ENCODE assay signal across 22 cellular contexts in the genomic region with DNA sequence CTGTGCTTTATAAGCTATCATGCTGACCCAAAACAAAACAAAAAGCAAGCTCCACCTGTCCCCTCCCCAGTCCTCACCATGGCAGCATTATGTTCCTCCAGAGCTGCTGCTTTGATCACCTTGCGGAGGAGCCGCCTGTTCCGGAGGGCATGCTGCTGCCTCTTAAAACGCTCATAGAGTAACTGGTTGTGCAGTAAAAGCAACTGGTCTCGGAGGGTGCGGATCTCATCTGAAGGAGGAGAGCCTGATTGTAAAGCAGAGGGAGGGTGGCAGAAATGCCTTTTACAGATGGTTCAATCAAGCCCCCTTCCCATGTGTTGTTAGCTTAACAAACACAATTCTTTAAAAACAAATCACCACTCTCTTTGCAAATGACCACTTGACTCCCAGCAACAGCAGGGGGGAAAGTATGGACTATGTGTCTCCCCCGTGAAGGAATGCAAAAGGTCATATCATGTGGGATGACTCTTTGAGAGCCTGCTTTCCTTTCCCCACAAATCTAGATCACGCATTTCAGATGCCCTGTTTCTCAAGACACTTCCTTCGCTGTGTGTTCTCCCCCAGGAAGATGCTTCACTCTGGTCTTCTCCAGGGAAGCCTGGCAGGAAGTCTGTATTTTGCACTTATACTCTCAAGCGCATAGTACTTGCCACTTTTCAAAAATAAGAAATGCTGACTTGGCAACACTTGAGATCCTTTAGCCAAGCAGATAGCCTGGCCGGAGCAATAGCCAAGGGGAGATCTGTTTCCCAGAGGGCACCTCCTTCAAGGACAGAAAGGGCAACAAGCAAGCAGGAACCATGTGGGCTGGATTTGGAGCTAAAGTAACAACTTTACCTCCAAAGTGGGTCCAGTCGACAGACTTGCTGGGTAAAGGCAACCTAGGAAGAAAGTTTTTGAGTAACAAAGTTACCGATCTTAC. TPM values are rescaled to one million over a fixed set of nuclear protein-coding genes. Genes with fewer than 3 reads are reported as not detected.
DNase-seq lines count a peak whose midpoint lies in the region; ATAC-seq, FAIRE-seq and TF ChIP-seq lines count a peak whose summit lies in the region.
"Had no signal": no experiment of that assay in that cellular context is flagged by ENCODE, and none has a peak within 500 bp of the region (broad histone marks: within the 10 kb centered on the region; RNA-seq: fewer than 3 reads in every experiment).

No MANE protein-coding gene starts in this region.

- DNase-seq in A549 (ENCODE audit: low read depth in 1 of 2, low spot score in 1 of 2) (no peak), choroid plexus epithelial cell (ENCODE audit: low read depth) (peak; percentile 74), neural progenitor cell (ENCODE audit: low spot score) (no peak), activated gamma-delta T cell (lab: John Stamatoyannopoulos, UW) (no peak)
- DNase-seq: CD4-positive, alpha-beta T cell; DMS153; HFFc6; KBM-7; NCI-H1105; NCI-H1694; NCI-H2081 treated with DMSO at 0.1 percent for 48 hours; Right ventricle myocardium superior had no signal

- no peak overlapping the region for H3K27ac ChIP-seq in A549
- H3K27ac ChIP-seq in HUES6 (ENCODE audit: low read depth, low read length): no peak overlapping the region
- H3K27ac ChIP-seq in neural progenitor cell: no peak overlapping the region
- H3K27ac ChIP-seq: HL-60, SK-N-MC had no signal

- H3K9me3 ChIP-seq in A549 (no peaks in the 10 kb centered on the region), HUES6 (ENCODE audit: control insufficient read depth, insufficient read depth, low read depth, low read length) (no peaks in the 10 kb centered on the region), neural progenitor cell (ENCODE audit: low read depth) (no peaks in the 10 kb centered on the region)

- no peak overlapping the region for H3K4me3 Mint-ChIP-seq in neural progenitor cell
- H3K4me3 Mint-ChIP-seq: CD4-positive, alpha-beta T cell; HFFc6 had no signal

- ATAC-seq in A549 (no peak), GM21526 (IDR thresholded peaks at IDR 0.05; ENCODE audit: low FRiP score, unreplicated experiment) (no peak), GM19395 (IDR thresholded peaks at IDR 0.05; ENCODE audit: unreplicated experiment) (no peak)
- ATAC-seq: GM12878 had no signal

- peak overlapping the region; percentile 25 for H3K9ac ChIP-seq in HUES6 (ENCODE audit: low read length)
- H3K9ac ChIP-seq in neural progenitor cell: no peak overlapping the region

- TF ChIP-seq RAD21 in A549 (conservative IDR thresholded peaks at IDR 0.05 in 1 of 2, IDR thresholded peaks at IDR 0.05 in 1 of 2): no peak

- no peak for TF ChIP-seq CTCF in A549 (IDR thresholded peaks at IDR 0.05)
- TF ChIP-seq CTCF in choroid plexus epithelial cell (conservative IDR thresholded peaks at IDR 0.05; ENCODE audit: low read depth, low read length): no peak
- TF ChIP-seq CTCF in neural progenitor cell (IDR thresholded peaks at IDR 0.05): no peak

- H3K27me3 Mint-ChIP-seq in neural progenitor cell (ENCODE audit: insufficient read depth, low read depth): no peaks in the 10 kb centered on the region
- H3K27me3 Mint-ChIP-seq: CD4-positive, alpha-beta T cell had no signal

- no peak overlapping the region for H2AFZ ChIP-seq in neural progenitor cell (replicated peaks)

- H3K4me3 ChIP-seq in A549 (no peak overlapping the region), HUES6 (ENCODE audit: low read depth, low read length) (no peak overlapping the region), choroid plexus epithelial cell (ENCODE audit: low read depth, low read length) (no peak overlapping the region), neural progenitor cell (no peak overlapping the region)
- H3K4me3 ChIP-seq: GM12878, SK-N-MC had no signal

- H3K4me1 Mint-ChIP-seq in neural progenitor cell: peaks cover 6% of the 10 kb centered on the region

- H3K27me3 ChIP-seq in HUES6 (ENCODE audit: control insufficient read depth, insufficient read depth, low read length) (no peaks in the 10 kb centered on the region), neural progenitor cell (no peaks in the 10 kb centered on the region)

- H3F3A ChIP-seq in neural progenitor cell (ENCODE audit: low read depth): peaks cover 10% of the 10 kb centered on the region

- no peaks in the 10 kb centered on the region for H3K9me3 Mint-ChIP-seq in neural progenitor cell
- H3K9me3 Mint-ChIP-seq: CD4-positive, alpha-beta T cell; HFFc6 had no signal

- no peak for TF ChIP-seq POLR2A in A549 (IDR thresholded peaks at IDR 0.05; ENCODE audit: low read length)

- no peaks in the 10 kb centered on the region for H3K4me1 ChIP-seq in A549
- H3K4me1 ChIP-seq in HUES6 (ENCODE audit: control insufficient read depth, insufficient read depth, low read length): peaks cover 21% of the 10 kb centered on the region
- H3K4me1 ChIP-seq in neural progenitor cell: no peaks in the 10 kb centered on the region

- FAIRE-seq in A549 (lab: Jason Lieb, UNC): no peak
- FAIRE-seq: A204.1, GM12878, H54, RCC 7860 had no signal

- POLR2A ChIA-PET in A549 (lab: Yijun Ruan, JAX): interaction anchor here (0.5 kb wide), 1 partner anchor 50 kb away, joined by 4 read pairs; no protein-coding TSS in a partner anchor

- no peaks in the 10 kb centered on the region for H3K79me2 ChIP-seq in neural progenitor cell (ENCODE audit: low read depth)

- peaks cover 51% of the 10 kb centered on the region for H3K36me3 ChIP-seq in HUES6 (ENCODE audit: control insufficient read depth, insufficient read depth, low read length)
- no peaks in the 10 kb centered on the region for H3K36me3 ChIP-seq in neural progenitor cell

- CTCF ChIA-PET in A549 (lab: Yijun Ruan, JAX): interaction anchor here (6.8 to 8.2 kb wide), 3 partner anchors 12 to 68 kb away, joined by 48 to 145 read pairs (median 81); no protein-coding TSS in a partner anchor

- WGBS in A549 (ENCODE audit: missing lambda C conversion rate): 92% methylated on average over 10 of the region's 13 CpGs

- H3K4me2 ChIP-seq in A549 (no peak overlapping the region), neural progenitor cell (no peak overlapping the region)

- peaks cover 7% of the 10 kb centered on the region for H3K36me3 Mint-ChIP-seq in neural progenitor cell

- peaks cover 14% of the 10 kb centered on the region for H4K20me1 ChIP-seq in neural progenitor cell (ENCODE audit: low read depth)

- peak overlapping the region; percentile 8 for H3K27ac Mint-ChIP-seq in neural progenitor cell

- TF ChIP-seq EP300 in A549 (IDR thresholded peaks at IDR 0.05): no peak

TF ChIP-seq in A549, 52 proteins besides CTCF, POLR2A, EP300 and RAD21:
- TF ChIP-seq MAFK (IDR thresholded peaks at IDR 0.05; ENCODE audit: partially characterized antibody): peak; percentile 92
- TF ChIP-seq HOXB5 (CRISPR knock-in tag; IDR thresholded peaks at IDR 0.05): no peak
- no peak for TF ChIP-seq TFCP2L1 (CRISPR knock-in tag; IDR thresholded peaks at IDR 0.05)

RNA-seq across cellular contexts. Expression of a gene that starts 25.1 kb away (rescaled TPM):
- polyA plus RNA-seq in A549 (2011; rRNA removed) (3.1 and 4.1 TPM in 2 replicates), A549 (2017; fragmentation: RNase III; extraction: RNeasy Plus Mini Kit Qiagen cat#74134 plus additional on column Dnase treatment) (3.6 to 4.7 TPM (median 3.7 TPM) in 3 replicates)
- polyA plus RNA-seq in A549 (2012; cell fraction: cytosol; rRNA removed): 4.7 and 5.5 TPM in 2 replicates
- 3.7 and 3.8 TPM in 2 replicates for polyA plus RNA-seq in A549 (2012; cell fraction: nucleus; rRNA removed)
- 4.7 and 5.4 TPM in 2 replicates for polyA minus RNA-seq in A549 (2011; rRNA and poly(A)+ RNA removed)
- total RNA-seq in neural progenitor cell (ENCODE audit: low replicate concordance): 1.9 and 2.4 TPM in 2 replicates

RNA-seq across cellular contexts. Expression of a gene that starts 25.8 kb away (rescaled TPM):
- polyA plus RNA-seq in A549 (2011; rRNA removed) (0.61 and 0.77 TPM in 2 replicates), A549 (2017; fragmentation: RNase III; extraction: RNeasy Plus Mini Kit Qiagen cat#74134 plus additional on column Dnase treatment) (0.61 to 0.63 TPM (median 0.62 TPM) in 3 replicates)
- polyA plus RNA-seq in A549 (2012; cell fraction: cytosol; rRNA removed): 0.51 and 0.54 TPM in 2 replicates
- 0.86 and 1.1 TPM in 2 replicates for polyA plus RNA-seq in A549 (2012; cell fraction: nucleus; rRNA removed)
- polyA minus RNA-seq in A549 (2011; rRNA and poly(A)+ RNA removed): 1.4 and 2.1 TPM in 2 replicates
- total RNA-seq in neural progenitor cell (ENCODE audit: low replicate concordance): 0.43 and 0.71 TPM in 2 replicates
- total RNA-seq: CD4-positive, alpha-beta T cell; GM12878; HT1080 had no signal

RNA-seq across cellular contexts. Expression of a gene that starts 40.6 kb away (rescaled TPM):
- polyA plus RNA-seq in A549 (2011; rRNA removed) (37.9 and 40.5 TPM in 2 replicates), A549 (2017; fragmentation: RNase III; extraction: RNeasy Plus Mini Kit Qiagen cat#74134 plus additional on column Dnase treatment) (12.9 to 15.2 TPM (median 14.4 TPM) in 3 replicates)
- polyA plus RNA-seq in A549 (2012; cell fraction: cytosol; rRNA removed): 8.2 and 10.3 TPM in 2 replicates
- polyA plus RNA-seq in A549 (2012; cell fraction: nucleus; rRNA removed): 26.3 and 33.2 TPM in 2 replicates
- polyA minus RNA-seq in A549 (2011; rRNA and poly(A)+ RNA removed): 69.8 and 83.8 TPM in 2 replicates
- total RNA-seq in neural progenitor cell (ENCODE audit: low replicate concordance): 44.9 and 64.9 TPM in 2 replicates
